ENCODE assay signal across 12 cellular contexts in genomic region chr7:27158436-27159277, GRCh38. TPM values are rescaled to one million over a fixed set of nuclear protein-coding genes. Genes with fewer than 3 reads are reported as not detected.
DNase-seq lines count a peak whose midpoint lies in the region; ATAC-seq and TF ChIP-seq lines count a peak whose summit lies in the region.
"Had no signal": no experiment of that assay in that cellular context is flagged by ENCODE, and none has a peak within 500 bp of the region (broad histone marks: within the 10 kb centered on the region; RNA-seq: fewer than 3 reads in every experiment).

No MANE protein-coding gene starts in this region.

- H3K27me3 Mint-ChIP-seq in activated CD8-positive, alpha-beta T cell treated with anti-CD3 and anti-CD28 coated beads, Interleukin-2, amount 10 ng/mL, durations not matched to agents 7 days and 5 days (ENCODE audit: low read depth): peaks cover 81% of the 10 kb centered on the region
- H3K27me3 Mint-ChIP-seq in activated CD8-positive, alpha-beta T cell treated with anti-CD3 and anti-CD28 coated beads for 36 hours: peaks cover 82% of the 10 kb centered on the region
- peaks cover 85% of the 10 kb centered on the region for H3K27me3 Mint-ChIP-seq in T-helper 17 cell

- no peak for TF ChIP-seq CTCF in activated CD8-positive, alpha-beta T cell treated with anti-CD3 and anti-CD28 coated beads for 36 hours (IDR thresholded peaks at IDR 0.05)

- POLR2A ChIA-PET in activated CD8-positive, alpha-beta T cell treated with anti-CD3 and anti-CD28 coated beads, Interleukin-2, amount 10 ng/mL, durations not matched to agents 7 days and 5 days (lab: Charles Lee): no interaction called here
- POLR2A ChIA-PET in activated CD8-positive, alpha-beta T cell treated with anti-CD3 and anti-CD28 coated beads for 36 hours (lab: Charles Lee): no interaction called here

- peaks cover 10% of the 10 kb centered on the region for H3K36me3 Mint-ChIP-seq in activated CD8-positive, alpha-beta T cell treated with anti-CD3 and anti-CD28 coated beads, Interleukin-2, amount 10 ng/mL, durations not matched to agents 7 days and 5 days (ENCODE audit: low read depth)
- H3K36me3 Mint-ChIP-seq in activated CD8-positive, alpha-beta T cell treated with anti-CD3 and anti-CD28 coated beads for 36 hours (ENCODE audit: low read depth): no peaks in the 10 kb centered on the region
- H3K36me3 Mint-ChIP-seq in T-helper 17 cell (ENCODE audit: low read depth): peaks cover 12% of the 10 kb centered on the region
- H3K36me3 Mint-ChIP-seq in stimulated activated effector memory CD8-positive, alpha-beta T cell treated with anti-CD3 and anti-CD28 coated beads, Interleukin-12 subunit alpha, Interleukin-12 subunit beta, amount 100 ng/mL, for 72 hours: peaks cover 25% of the 10 kb centered on the region

- no peaks in the 10 kb centered on the region for H3K9me3 ChIP-seq in T-helper 17 cell (ENCODE audit: control insufficient read depth, low read length, poor library complexity, severe bottlenecking)

- no peak overlapping the region for H3K27ac Mint-ChIP-seq in activated CD8-positive, alpha-beta T cell treated with anti-CD3 and anti-CD28 coated beads, Interleukin-2, amount 10 ng/mL, durations not matched to agents 7 days and 5 days
- H3K27ac Mint-ChIP-seq in activated CD8-positive, alpha-beta T cell treated with anti-CD3 and anti-CD28 coated beads for 36 hours: no peak overlapping the region
- H3K27ac Mint-ChIP-seq in T-helper 17 cell: peak overlapping the region; percentile 78
- H3K27ac Mint-ChIP-seq in stimulated activated effector memory CD8-positive, alpha-beta T cell treated with anti-CD3 and anti-CD28 coated beads, Interleukin-12 subunit alpha, Interleukin-12 subunit beta, amount 100 ng/mL, for 72 hours: no peak overlapping the region

- no peak for ATAC-seq in activated CD8-positive, alpha-beta T cell treated with anti-CD3 and anti-CD28 coated beads, Interleukin-2, amount 10 ng/mL, durations not matched to agents 7 days and 5 days
- no peak for ATAC-seq in activated CD8-positive, alpha-beta T cell treated with anti-CD3 and anti-CD28 coated beads for 36 hours
- no peak for ATAC-seq in T-helper 17 cell
- no peak for ATAC-seq in stimulated activated effector memory CD8-positive, alpha-beta T cell treated with anti-CD3 and anti-CD28 coated beads, Interleukin-12 subunit alpha, Interleukin-12 subunit beta, amount 100 ng/mL, for 72 hours

- DNase-seq in activated CD8-positive, alpha-beta T cell treated with anti-CD3 and anti-CD28 coated beads, Interleukin-2, amount 10 ng/mL, durations not matched to agents 7 days and 5 days: no peak
- no peak for DNase-seq in activated CD8-positive, alpha-beta T cell treated with anti-CD3 and anti-CD28 coated beads for 36 hours
- no peak for DNase-seq in T-helper 17 cell
- DNase-seq in kidney tubule cell (ENCODE audit: low spot score): peak; percentile 34
- DNase-seq in stimulated activated effector memory CD8-positive, alpha-beta T cell treated with anti-CD3 and anti-CD28 coated beads, Interleukin-12 subunit alpha, Interleukin-12 subunit beta, amount 100 ng/mL, for 72 hours (ENCODE audit: low spot score in 2 of 2): no peak
- DNase-seq in AG08396 (ENCODE audit: low spot score): no peak
- no peak for DNase-seq in NCI-H82 treated with DMSO at 0.1 percent for 48 hours (lab: John Stamatoyannopoulos, UW; ENCODE audit: unreplicated experiment)
- DNase-seq in NCI-H146 (lab: John Stamatoyannopoulos, UW): no peak
- DNase-seq: IMR-90, NCI-H2107 had no signal

- intact Hi-C loops in activated CD8-positive, alpha-beta T cell treated with anti-CD3 and anti-CD28 coated beads for 36 hours (cut with micrococcal nuclease): loop anchor here (5.0 kb wide), 2 partner anchors 39 to 84 kb away; partner anchors contain the start of gene EVX1

- peak overlapping the region; percentile 42 for H3K4me3 Mint-ChIP-seq in activated CD8-positive, alpha-beta T cell treated with anti-CD3 and anti-CD28 coated beads, Interleukin-2, amount 10 ng/mL, durations not matched to agents 7 days and 5 days
- no peak overlapping the region for H3K4me3 Mint-ChIP-seq in activated CD8-positive, alpha-beta T cell treated with anti-CD3 and anti-CD28 coated beads for 36 hours
- peak overlapping the region; percentile 15 for H3K4me3 Mint-ChIP-seq in T-helper 17 cell
- H3K4me3 Mint-ChIP-seq in stimulated activated effector memory CD8-positive, alpha-beta T cell treated with anti-CD3 and anti-CD28 coated beads, Interleukin-12 subunit alpha, Interleukin-12 subunit beta, amount 100 ng/mL, for 72 hours: peak overlapping the region; percentile 39

- peaks cover 23% of the 10 kb centered on the region for H3K4me1 Mint-ChIP-seq in activated CD8-positive, alpha-beta T cell treated with anti-CD3 and anti-CD28 coated beads, Interleukin-2, amount 10 ng/mL, durations not matched to agents 7 days and 5 days (ENCODE audit: low read depth)
- peaks cover 34% of the 10 kb centered on the region for H3K4me1 Mint-ChIP-seq in activated CD8-positive, alpha-beta T cell treated with anti-CD3 and anti-CD28 coated beads for 36 hours (ENCODE audit: low read depth)
- peaks cover 30% of the 10 kb centered on the region for H3K4me1 Mint-ChIP-seq in T-helper 17 cell
- peaks cover 41% of the 10 kb centered on the region for H3K4me1 Mint-ChIP-seq in stimulated activated effector memory CD8-positive, alpha-beta T cell treated with anti-CD3 and anti-CD28 coated beads, Interleukin-12 subunit alpha, Interleukin-12 subunit beta, amount 100 ng/mL, for 72 hours

- CTCF ChIA-PET in activated CD8-positive, alpha-beta T cell treated with anti-CD3 and anti-CD28 coated beads, Interleukin-2, amount 10 ng/mL, durations not matched to agents 7 days and 5 days (lab: Charles Lee): interaction anchor here (0.7 to 1.8 kb wide), 10 partner anchors 9 to 789 kb away, joined by 3 to 6 read pairs (median 4); no protein-coding TSS in a partner anchor
- CTCF ChIA-PET in activated CD8-positive, alpha-beta T cell treated with anti-CD3 and anti-CD28 coated beads for 36 hours (lab: Charles Lee): interaction anchor here (0.7 to 2.1 kb wide), 12 partner anchors 8 to 479 kb away, joined by 3 to 15 read pairs (median 4); partner anchors contain the start of gene HOXA10

- H3K9me3 Mint-ChIP-seq in activated CD8-positive, alpha-beta T cell treated with anti-CD3 and anti-CD28 coated beads, Interleukin-2, amount 10 ng/mL, durations not matched to agents 7 days and 5 days (ENCODE audit: insufficient read depth): no peaks in the 10 kb centered on the region
- no peaks in the 10 kb centered on the region for H3K9me3 Mint-ChIP-seq in activated CD8-positive, alpha-beta T cell treated with anti-CD3 and anti-CD28 coated beads for 36 hours
- no peaks in the 10 kb centered on the region for H3K9me3 Mint-ChIP-seq in stimulated activated effector memory CD8-positive, alpha-beta T cell treated with anti-CD3 and anti-CD28 coated beads, Interleukin-12 subunit alpha, Interleukin-12 subunit beta, amount 100 ng/mL, for 72 hours

RNA-seq across cellular contexts. Expression of gene HOXA7, which starts 2.2 kb away (rescaled TPM):
- not detected for total RNA-seq in activated CD8-positive, alpha-beta T cell treated with anti-CD3 and anti-CD28 coated beads, Interleukin-2, amount 10 ng/mL, durations not matched to agents 7 days and 5 days
- total RNA-seq in activated CD8-positive, alpha-beta T cell treated with anti-CD3 and anti-CD28 coated beads for 36 hours: not detected
- not detected for total RNA-seq in T-helper 17 cell

RNA-seq across cellular contexts. Expression of gene HOXA3, which starts 6.3 kb away (rescaled TPM):
- not detected for total RNA-seq in activated CD8-positive, alpha-beta T cell treated with anti-CD3 and anti-CD28 coated beads, Interleukin-2, amount 10 ng/mL, durations not matched to agents 7 days and 5 days
- not detected for total RNA-seq in activated CD8-positive, alpha-beta T cell treated with anti-CD3 and anti-CD28 coated beads for 36 hours
- total RNA-seq in T-helper 17 cell: not detected

RNA-seq across cellular contexts. Expression of gene HOXA9, which starts 6.7 kb away (rescaled TPM):
- total RNA-seq in activated CD8-positive, alpha-beta T cell treated with anti-CD3 and anti-CD28 coated beads, Interleukin-2, amount 10 ng/mL, durations not matched to agents 7 days and 5 days: not detected
- not detected for total RNA-seq in activated CD8-positive, alpha-beta T cell treated with anti-CD3 and anti-CD28 coated beads for 36 hours
- not detected for total RNA-seq in T-helper 17 cell
- total RNA-seq: OCI-LY7 had no signal

RNA-seq across cellular contexts. Expression of gene HOXA6, which starts 11.1 kb away (rescaled TPM):
- total RNA-seq in activated CD8-positive, alpha-beta T cell treated with anti-CD3 and anti-CD28 coated beads, Interleukin-2, amount 10 ng/mL, durations not matched to agents 7 days and 5 days: not detected
- not detected for total RNA-seq in activated CD8-positive, alpha-beta T cell treated with anti-CD3 and anti-CD28 coated beads for 36 hours
- not detected for total RNA-seq in T-helper 17 cell
- total RNA-seq: mononuclear cell had no signal

RNA-seq across cellular contexts. Expression of gene HOXA5, which starts 15.2 kb away (rescaled TPM):
- not detected for total RNA-seq in activated CD8-positive, alpha-beta T cell treated with anti-CD3 and anti-CD28 coated beads, Interleukin-2, amount 10 ng/mL, durations not matched to agents 7 days and 5 days
- total RNA-seq in activated CD8-positive, alpha-beta T cell treated with anti-CD3 and anti-CD28 coated beads for 36 hours: not detected
- total RNA-seq in T-helper 17 cell: under 1 TPM in 1 of 2 donors, not detected in 1; 0.26 TPM
